ENCODE assay signal across 16 cellular contexts in genomic region chr16:64455275-64455674, GRCh38.
DNase-seq lines count a peak whose midpoint lies in the region; ATAC-seq, FAIRE-seq and TF ChIP-seq lines count a peak whose summit lies in the region.
"Had no signal": no experiment of that assay in that cellular context is flagged by ENCODE, and none has a peak within 500 bp of the region (broad histone marks: within the 10 kb centered on the region; RNA-seq: fewer than 3 reads in every experiment).

No MANE protein-coding gene starts in this region.

- no peak overlapping the region for H3K4me3 Mint-ChIP-seq in type B pancreatic cell
- H3K4me3 Mint-ChIP-seq: activated CD4-positive, alpha-beta T cell treated with anti-CD3 and anti-CD28 coated beads, Interleukin-2, amount 10 ng/mL, durations not matched to agents 24 days and 14 days; CD4-positive, alpha-beta memory T cell had no signal

- no peak for FAIRE-seq in HTR-8/SVneo (lab: Jason Lieb, UNC)
- FAIRE-seq: GM19239 had no signal

- H3K27ac Mint-ChIP-seq in type B pancreatic cell: no peak overlapping the region
- H3K27ac Mint-ChIP-seq: activated CD4-positive, alpha-beta T cell treated with anti-CD3 and anti-CD28 coated beads, Interleukin-2, amount 10 ng/mL, durations not matched to agents 24 days and 14 days; CD4-positive, alpha-beta memory T cell had no signal

- H3K27me3 Mint-ChIP-seq in type B pancreatic cell: no peaks in the 10 kb centered on the region
- H3K27me3 Mint-ChIP-seq: activated CD4-positive, alpha-beta T cell treated with anti-CD3 and anti-CD28 coated beads, Interleukin-2, amount 10 ng/mL, durations not matched to agents 24 days and 14 days; CD4-positive, alpha-beta memory T cell had no signal

- no peaks in the 10 kb centered on the region for H3K36me3 Mint-ChIP-seq in type B pancreatic cell
- H3K36me3 Mint-ChIP-seq: CD4-positive, alpha-beta memory T cell had no signal

- DNase-seq in A172 (ENCODE audit: low spot score) (peak; percentile 2), EL (peak; percentile 18), SW480 (ENCODE audit: low spot score) (peak; percentile 6), fibroblast of villous mesenchyme (ENCODE audit: low read depth) (peak; percentile 35), type B pancreatic cell (ENCODE audit: extremely low spot score, unreplicated experiment) (no peak), HTR-8/SVneo (ENCODE audit: insufficient read length, low spot score) (no peak), SHP77 (lab: John Stamatoyannopoulos, UW) (no peak)
- DNase-seq: activated CD4-positive, alpha-beta T cell treated with anti-CD3 and anti-CD28 coated beads, Interleukin-2, amount 10 ng/mL, durations not matched to agents 24 days and 14 days; activated effector memory CD4-positive, alpha-beta T cell treated with anti-CD3 and anti-CD28 coated beads, Interleukin-2, amount 50 U/mL, for 16 hours; CD4-positive, alpha-beta memory T cell; H7; NCI-H446 had no signal

- H3K4me3 ChIP-seq in fibroblast of villous mesenchyme (ENCODE audit: low read depth, low read length): no peak overlapping the region
- H3K4me3 ChIP-seq: coronary artery, skin epidermis had no signal

- TF ChIP-seq CTCF in fibroblast of villous mesenchyme (IDR thresholded peaks at IDR 0.05; ENCODE audit: insufficient read depth, low read depth, low read length) (peak; percentile 21), type B pancreatic cell (conservative IDR thresholded peaks at IDR 0.05) (no peak)

- no peaks in the 10 kb centered on the region for H3K4me1 Mint-ChIP-seq in type B pancreatic cell (ENCODE audit: unreplicated experiment)
- H3K4me1 Mint-ChIP-seq: activated CD4-positive, alpha-beta T cell treated with anti-CD3 and anti-CD28 coated beads, Interleukin-2, amount 10 ng/mL, durations not matched to agents 24 days and 14 days; CD4-positive, alpha-beta memory T cell had no signal

- H3K9me3 Mint-ChIP-seq in type B pancreatic cell: peaks cover 4% of the 10 kb centered on the region

- no peak for ATAC-seq in GM18502 (IDR thresholded peaks at IDR 0.05; ENCODE audit: poor library complexity, unreplicated experiment)

Comparison
In these comparisons a context has a peak if more than half of its experiments do, and no peak if none do; other contexts are left out.
1. DNase-seq: peak in A172 (single experiment), EL (single experiment), SW480 (single experiment) and fibroblast of villous mesenchyme (single experiment); none in type B pancreatic cell (single experiment), HTR-8/SVneo (single experiment) and SHP77 (0 of 2).